Comparison of ENCODE assay signal across 1 cellular context in genomic region chr11:116833816-116834534, GRCh38.
TF ChIP-seq lines count a peak whose summit lies in the region.

No MANE protein-coding gene starts in this region.

TF ChIP-seq in HepG2, 621 proteins besides CTCF, POLR2A, EP300 and RAD21 (continued from another document and continues in another):
- TF ChIP-seq ARID5B (CRISPR knock-in tag; IDR thresholded peaks at IDR 0.05) (peak; percentile 82), CSRNP1 (CRISPR knock-in tag; IDR thresholded peaks at IDR 0.05) (peak; percentile 89), MXD1 (CRISPR knock-in tag; IDR thresholded peaks at IDR 0.05) (no peak; the same call in 1 of the 2 replicates), ZGPAT (CRISPR knock-in tag; IDR thresholded peaks at IDR 0.05) (peak; percentile 89), ZNF484 (CRISPR knock-in tag; IDR thresholded peaks at IDR 0.05; ENCODE audit: borderline replicate concordance, low read depth) (no peak), DMAP1 (CRISPR knock-in tag; IDR thresholded peaks at IDR 0.05) (no peak), RFXAP (CRISPR knock-in tag; IDR thresholded peaks at IDR 0.05; ENCODE audit: borderline replicate concordance) (no peak), HBP1 (CRISPR knock-in tag; IDR thresholded peaks at IDR 0.05; ENCODE audit: low read depth) (0 out of 2 replicates have a peak, but pooled peaks have one; percentile 33), JUN (CRISPR knock-in tag; IDR thresholded peaks at IDR 0.05) (0 out of 2 replicates have a peak, but pooled peaks have one; percentile 12), ZBTB25 (CRISPR knock-in tag; IDR thresholded peaks at IDR 0.05) (peak; percentile 75; the same call in 1 of the 2 replicates), THAP9 (CRISPR knock-in tag; IDR thresholded peaks at IDR 0.05; ENCODE audit: borderline replicate concordance) (peak; percentile 50; the same call in 1 of the 2 replicates), BHLHE40 (IDR thresholded peaks at IDR 0.05; ENCODE audit: low read length) (peak; percentile 86), FOXC1 (CRISPR knock-in tag; IDR thresholded peaks at IDR 0.05; ENCODE audit: borderline replicate concordance) (peak; percentile 47; the same call in 1 of the 2 replicates), ZNF12 (CRISPR knock-in tag; IDR thresholded peaks at IDR 0.05) (no peak), ATAD3A (CRISPR knock-in tag; IDR thresholded peaks at IDR 0.05) (no peak), TFE3 (CRISPR knock-in tag; IDR thresholded peaks at IDR 0.05) (peak; percentile 87), TBX2 (CRISPR knock-in tag; IDR thresholded peaks at IDR 0.05; ENCODE audit: borderline replicate concordance) (peak; percentile 81; the same call in 1 of the 2 replicates), NCOA5 (CRISPR knock-in tag; IDR thresholded peaks at IDR 0.05) (peak; percentile 81), TRIM24 (CRISPR knock-in tag; IDR thresholded peaks at IDR 0.05) (no peak), HMGA1 (CRISPR knock-in tag; conservative IDR thresholded peaks at IDR 0.05) (no peak), ZNF446 (CRISPR knock-in tag; IDR thresholded peaks at IDR 0.05) (no peak), NCOA1 (CRISPR knock-in tag; IDR thresholded peaks at IDR 0.05) (0 out of 2 replicates have a peak, but pooled peaks have one; percentile 9), BCL6 (CRISPR knock-in tag; IDR thresholded peaks at IDR 0.05) (peak; percentile 44), ZNF367 (CRISPR knock-in tag; IDR thresholded peaks at IDR 0.05; ENCODE audit: borderline replicate concordance) (no peak), PATZ1 (CRISPR knock-in tag; IDR thresholded peaks at IDR 0.05) (peak; percentile 41; the same call in 1 of the 2 replicates), ZBTB7A (CRISPR knock-in tag; IDR thresholded peaks at IDR 0.05) (no peak), ZNF546 (CRISPR knock-in tag; conservative IDR thresholded peaks at IDR 0.05) (no peak), ZNF710 (CRISPR knock-in tag; IDR thresholded peaks at IDR 0.05; ENCODE audit: borderline replicate concordance) (no peak; the same call in 1 of the 2 replicates), NFKBIZ (CRISPR knock-in tag; IDR thresholded peaks at IDR 0.05) (no peak), KDM2A (CRISPR knock-in tag; IDR thresholded peaks at IDR 0.05; ENCODE audit: borderline replicate concordance, low read depth) (peak; percentile 76; the same call in 1 of the 2 replicates), ZNF225 (CRISPR knock-in tag; IDR thresholded peaks at IDR 0.05) (no peak; the same call in 1 of the 2 replicates), ETS1 (CRISPR knock-in tag; IDR thresholded peaks at IDR 0.05) (no peak)
